20 cellular contexts compared by ENCODE assay signal in the genomic region with DNA sequence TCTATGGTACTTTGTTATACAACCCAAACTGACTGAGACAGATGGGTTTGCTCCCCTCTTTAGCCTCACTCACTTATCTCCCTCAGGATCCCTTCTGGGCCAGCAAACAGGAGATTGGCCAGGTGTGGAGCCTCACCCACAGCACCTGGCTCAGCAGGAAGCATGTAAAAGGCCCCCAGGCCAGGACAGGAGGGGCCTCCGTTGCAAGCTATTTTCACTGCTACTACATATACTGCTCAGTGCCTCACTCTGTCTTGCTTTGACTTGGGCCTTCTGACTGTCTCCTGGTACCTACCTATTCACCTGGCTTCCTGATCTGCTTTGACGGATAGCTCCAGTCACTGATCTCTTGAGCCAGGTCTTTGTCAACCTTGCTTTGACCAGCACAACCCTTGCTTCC. TPM values are rescaled to one million over a fixed set of nuclear protein-coding genes. Genes with fewer than 3 reads are reported as not detected.
DNase-seq lines count a peak whose midpoint lies in the region; ATAC-seq and TF ChIP-seq lines count a peak whose summit lies in the region.
"Had no signal": no experiment of that assay in that cellular context is flagged by ENCODE, and none has a peak within 500 bp of the region (broad histone marks: within the 10 kb centered on the region; RNA-seq: fewer than 3 reads in every experiment).

No MANE protein-coding gene starts in this region.

- H4K20me1 ChIP-seq in GM23248 (ENCODE audit: insufficient read depth) (no peaks in the 10 kb centered on the region), osteoblast (ENCODE audit: insufficient read depth, low read length) (no peaks in the 10 kb centered on the region)
- H4K20me1 ChIP-seq: BLaER1 treated with 17β-estradiol and CSF1 and Interleukin-3, amounts not matched to agents 10 nM and 100 nM had no signal

- H3K9me3 ChIP-seq in GM23248 (ENCODE audit: low read depth): no peaks in the 10 kb centered on the region
- no peaks in the 10 kb centered on the region for H3K9me3 ChIP-seq in osteoblast (ENCODE audit: low read depth, low read length)
- H3K9me3 ChIP-seq: BLaER1 treated with 17β-estradiol and CSF1 and Interleukin-3, amounts not matched to agents 10 nM and 100 nM had no signal

- peaks cover 36% of the 10 kb centered on the region for H3F3A ChIP-seq in GM23248 (ENCODE audit: insufficient read depth)

- in situ Hi-C loops in GM23248 (cut with MboI): no loop called here

- no peaks in the 10 kb centered on the region for H3K36me3 Mint-ChIP-seq in chondrocyte (ENCODE audit: low read depth)
- H3K36me3 Mint-ChIP-seq: CD4-positive, alpha-beta memory T cell had no signal

- TF ChIP-seq CTCF in chondrocyte (IDR thresholded peaks at IDR 0.05) (no peak), osteoblast (IDR thresholded peaks at IDR 0.05; ENCODE audit: extremely low read depth, low read depth, low read length) (no peak)

- no peak overlapping the region for H3K9ac ChIP-seq in GM23248
- H3K9ac ChIP-seq: BLaER1 treated with 17β-estradiol and CSF1 and Interleukin-3, amounts not matched to agents 10 nM and 100 nM had no signal

- H3K4me1 ChIP-seq in GM23248 (ENCODE audit: insufficient read depth): peaks cover 62% of the 10 kb centered on the region
- H3K4me1 ChIP-seq in osteoblast (ENCODE audit: insufficient read depth, low read length): peaks cover 57% of the 10 kb centered on the region

- ATAC-seq in GM19455 (IDR thresholded peaks at IDR 0.05; ENCODE audit: unreplicated experiment): no peak
- ATAC-seq: HCT116, PC-3 had no signal

- H3K27me3 Mint-ChIP-seq in chondrocyte (ENCODE audit: low read depth): no peaks in the 10 kb centered on the region

- peak overlapping the region; percentile 95 for H3K27ac Mint-ChIP-seq in chondrocyte (ENCODE audit: unreplicated experiment)

- H3K9me3 Mint-ChIP-seq in chondrocyte (ENCODE audit: low read depth): peaks cover 4% of the 10 kb centered on the region
- H3K9me3 Mint-ChIP-seq: CD4-positive, alpha-beta memory T cell had no signal

- 68 to 92% methylated on average over 2 of the region's 2 CpGs for WGBS in GM23248 (ENCODE audit: low coverage in 1 of 2, low lambda C conversion rate in 2 of 2, missing lambda C conversion rate in 2 of 2), 2 experiments

- H3K4me1 Mint-ChIP-seq in chondrocyte (ENCODE audit: low read depth): peaks cover 60% of the 10 kb centered on the region
- H3K4me1 Mint-ChIP-seq: CD4-positive, alpha-beta memory T cell had no signal

- H3K4me3 Mint-ChIP-seq in chondrocyte (ENCODE audit: unreplicated experiment): no peak overlapping the region
- H3K4me3 Mint-ChIP-seq: CD4-positive, alpha-beta memory T cell had no signal

- H3K27ac ChIP-seq in GM23248: peak overlapping the region; percentile 92
- peak overlapping the region; percentile 94 for H3K27ac ChIP-seq in osteoblast (ENCODE audit: low read depth, low read length)
- H3K27ac ChIP-seq: BLaER1 treated with 17β-estradiol and CSF1 and Interleukin-3, amounts not matched to agents 10 nM and 100 nM had no signal

- H3K36me3 ChIP-seq in GM23248 (ENCODE audit: low read depth): no peaks in the 10 kb centered on the region
- H3K36me3 ChIP-seq in osteoblast (ENCODE audit: insufficient read depth, low read length): no peaks in the 10 kb centered on the region
- H3K36me3 ChIP-seq: BLaER1 treated with 17β-estradiol and CSF1 and Interleukin-3, amounts not matched to agents 10 nM and 100 nM had no signal

- H2AFZ ChIP-seq in GM23248 (no peak overlapping the region), osteoblast (ENCODE audit: low read length) (no peak overlapping the region)

- H3K79me2 ChIP-seq in GM23248 (ENCODE audit: insufficient read depth) (no peaks in the 10 kb centered on the region), osteoblast (ENCODE audit: insufficient read depth, low read length) (no peaks in the 10 kb centered on the region)

- H3K9me2 ChIP-seq in GM23248 (ENCODE audit: insufficient read depth): no peaks in the 10 kb centered on the region

- H3K4me2 ChIP-seq in GM23248 (ENCODE audit: unreplicated experiment) (peak overlapping the region; percentile 44), osteoblast (ENCODE audit: insufficient read depth, low read length) (peak overlapping the region; percentile 49)
- H3K4me2 ChIP-seq: BLaER1 treated with 17β-estradiol and CSF1 and Interleukin-3, amounts not matched to agents 10 nM and 100 nM had no signal

- DNase-seq in GM23248 (no peak), NCI-H146 (lab: John Stamatoyannopoulos, UW) (peak; percentile 81), chondrocyte (ENCODE audit: low spot score) (no peak), osteoblast (ENCODE audit: insufficient read length, low spot score, missing footprints) (no peak), GM03348 (ENCODE audit: low spot score) (no peak), globus pallidus (ENCODE audit: low spot score) (no peak)
- DNase-seq: ACHN; CD4-positive, alpha-beta memory T cell; DMS153; KBM-7; MM.1S; NCI-H1048; NCI-H1436 treated with DMSO at 0.1 percent for 48 hours; NCI-H2029 treated with DMSO at 0.1 percent for 48 hours; NCI-H524 treated with DMSO at 0.1 percent for 48 hours; PC-3; Right ventricle myocardium superior had no signal

- H3K4me3 ChIP-seq in GM23248 (no peak overlapping the region), osteoblast (ENCODE audit: insufficient read depth, low read length) (no peak overlapping the region)
- H3K4me3 ChIP-seq: BLaER1 treated with 17β-estradiol and CSF1 and Interleukin-3, amounts not matched to agents 10 nM and 100 nM had no signal

- H3K27me3 ChIP-seq in GM23248 (replicated peaks; ENCODE audit: insufficient read depth) (no peaks in the 10 kb centered on the region), osteoblast (ENCODE audit: insufficient read depth, low read length) (no peaks in the 10 kb centered on the region)
- H3K27me3 ChIP-seq: BLaER1 treated with 17β-estradiol and CSF1 and Interleukin-3, amounts not matched to agents 10 nM and 100 nM had no signal

RNA-seq across cellular contexts. Expression of a gene that starts 20.4 kb away (rescaled TPM):
- total RNA-seq in GM23248 (2014; rRNA removed; shearing (Covaris generic)): 1,935 and 2,012 TPM in 2 replicates
- 3,029 and 3,072 TPM in 2 replicates for polyA plus RNA-seq in GM23248 (2016; fragmentation: Nextera tagmentation; extraction: Ambion mirVana)
- total RNA-seq in chondrocyte: 2,291 to 2,367 TPM (median 2,332 TPM) in 3 replicates
- total RNA-seq in osteoblast: 1,563 and 1,708 TPM in 2 replicates
